ENCODE assay signal across 8 cellular contexts in genomic region chr22:38461414-38462081, GRCh38. TPM values are rescaled to one million over a fixed set of nuclear protein-coding genes. Genes with fewer than 3 reads are reported as not detected.
DNase-seq lines count a peak whose midpoint lies in the region; ATAC-seq and TF ChIP-seq lines count a peak whose summit lies in the region.

No MANE protein-coding gene starts in this region.

- peak overlapping the region in 1 of 4 donors; percentile 21 for H3K27ac ChIP-seq in tibial nerve

- H3K4me3 Mint-ChIP-seq in activated naive CD4-positive, alpha-beta T cell treated with anti-CD3 and anti-CD28 coated beads for 36 hours: no peak overlapping the region

- H3K9me3 ChIP-seq in MG63: no peaks in the 10 kb centered on the region
- H3K9me3 ChIP-seq in tibial nerve: no peaks in the 10 kb centered on the region

- intact Hi-C loops in activated naive CD4-positive, alpha-beta T cell treated with anti-CD3 and anti-CD28 coated beads for 36 hours (cut with micrococcal nuclease): loop anchor here (1.0 kb wide), 1 partner anchor 109 kb away; the partner anchor contains the start of gene DMC1

- H3K9me3 Mint-ChIP-seq in activated naive CD4-positive, alpha-beta T cell treated with anti-CD3 and anti-CD28 coated beads for 36 hours: no peaks in the 10 kb centered on the region

- TF ChIP-seq CTCF in omental fat pad (IDR thresholded peaks at IDR 0.05) (no peak), tibial nerve (IDR thresholded peaks at IDR 0.05) (peak in 2 of 5 experiments; percentile 9 to 38)

- ATAC-seq in omental fat pad (ENCODE audit: low FRiP score) (peak; percentile 52), GM18907 (IDR thresholded peaks at IDR 0.05; ENCODE audit: unreplicated experiment) (no peak)

- DNase-seq in D341Med (ENCODE audit: low spot score): peak; percentile 93
- DNase-seq in MG63: peak; percentile 78
- peak; percentile 96 for DNase-seq in RPMI8226
- peak; percentile 81 for DNase-seq in activated naive CD4-positive, alpha-beta T cell treated with anti-CD3 and anti-CD28 coated beads for 36 hours
- DNase-seq in glomerular endothelial cell (ENCODE audit: extremely low read depth, low read depth, low spot score): peak; percentile 20
- peak; percentile 61 for DNase-seq in omental fat pad (ENCODE audit: low spot score)
- peak; percentile 55 to 75 for DNase-seq in tibial nerve (ENCODE audit: low spot score in 2 of 2)

- H3K36me3 ChIP-seq in MG63: no peaks in the 10 kb centered on the region
- no peaks in the 10 kb centered on the region for H3K36me3 ChIP-seq in tibial nerve

- TF ChIP-seq EP300 in tibial nerve (IDR thresholded peaks at IDR 0.05): peak in 1 of 2 donors; percentile 36

- no peaks in the 10 kb centered on the region for H3K36me3 Mint-ChIP-seq in activated naive CD4-positive, alpha-beta T cell treated with anti-CD3 and anti-CD28 coated beads for 36 hours (ENCODE audit: low read depth)

- H3K4me1 Mint-ChIP-seq in activated naive CD4-positive, alpha-beta T cell treated with anti-CD3 and anti-CD28 coated beads for 36 hours (ENCODE audit: low read depth): peaks cover 7% of the 10 kb centered on the region

- no peak overlapping the region for H3K27ac Mint-ChIP-seq in activated naive CD4-positive, alpha-beta T cell treated with anti-CD3 and anti-CD28 coated beads for 36 hours

- H3K27me3 ChIP-seq in MG63 (peaks cover 11% of the 10 kb centered on the region), tibial nerve (peaks cover 0 to 41% of the 10 kb centered on the region in 2 donors)

- H3K27me3 Mint-ChIP-seq in activated naive CD4-positive, alpha-beta T cell treated with anti-CD3 and anti-CD28 coated beads for 36 hours (ENCODE audit: low read depth): peaks cover 83% of the 10 kb centered on the region

- H3K4me3 ChIP-seq in MG63 (peak overlapping the region; percentile 26), tibial nerve (peak overlapping the region in 2 of 4 donors; percentile 26 to 27)

- 21 to 35% methylated on average over 17 to 27 of the region's 51 CpGs for WGBS in tibial nerve, 2 donors

- peaks cover 0 to 17% (median 11%) of the 10 kb centered on the region in 4 donors for H3K4me1 ChIP-seq in tibial nerve

- CTCF ChIA-PET in activated naive CD4-positive, alpha-beta T cell treated with anti-CD3 and anti-CD28 coated beads for 36 hours (lab: Charles Lee): interaction anchor here (1.0 kb wide), 1 partner anchor 30 kb away, joined by 3 read pairs; no protein-coding TSS in a partner anchor

- TF ChIP-seq POLR2A in tibial nerve (IDR thresholded peaks at IDR 0.05): peak in 1 of 2 donors; percentile 19

RNA-seq across cellular contexts. Expression of gene KDELR3, which starts 6.3 kb away (rescaled TPM):
- 39.0 and 39.8 TPM in 2 replicates for total RNA-seq in MG63 (2014; rRNA removed; shearing (Covaris generic); ENCODE audit: low replicate concordance)
- total RNA-seq in activated naive CD4-positive, alpha-beta T cell treated with anti-CD3 and anti-CD28 coated beads for 36 hours: under 1 TPM; 0.57 to 0.77 TPM
- total RNA-seq in glomerular endothelial cell (36.2 and 61.1 TPM in 2 replicates), omental fat pad (10 to 100 TPM; 10.2 to 30.6 (median 15.1) TPM), tibial nerve (10 to 100 TPM in 3 of 4 donors, 1 to 10 TPM in 1; 6.1 to 18.0 (median 10.6) TPM)

RNA-seq across cellular contexts. Expression of gene KCNJ4, which starts 6.5 kb away (rescaled TPM):
- not detected in 2 replicates for total RNA-seq in MG63 (2014; rRNA removed; shearing (Covaris generic); ENCODE audit: low replicate concordance)
- not detected for total RNA-seq in activated naive CD4-positive, alpha-beta T cell treated with anti-CD3 and anti-CD28 coated beads for 36 hours
- total RNA-seq in glomerular endothelial cell (not detected in 2 replicates), omental fat pad (under 1 TPM in 2 of 4 donors, not detected in 2; 0.28 to 0.84 TPM), tibial nerve (1 to 10 TPM in 3 of 4 donors, under 1 TPM in 1; 0.63 to 1.6 (median 1.1) TPM)

RNA-seq across cellular contexts. Expression of gene DDX17, which starts 44.6 kb away (rescaled TPM):
- total RNA-seq in MG63 (2014; rRNA removed; shearing (Covaris generic); ENCODE audit: low replicate concordance): 246 and 311 TPM in 2 replicates
- 100 to 1,000 TPM; 319 to 341 TPM for total RNA-seq in activated naive CD4-positive, alpha-beta T cell treated with anti-CD3 and anti-CD28 coated beads for 36 hours
- total RNA-seq in glomerular endothelial cell (214 and 364 TPM in 2 replicates), omental fat pad (100 to 1,000 TPM; 330 to 572 (median 383) TPM), tibial nerve (100 to 1,000 TPM; 734 to 934 (median 864) TPM)

Comparison
In these comparisons a context has a peak if more than half of its experiments do, and no peak if none do; other contexts are left out.
1. DNase-seq: peak in every context shown above with its lines; median percentile 96 in RPMI8226; 93 in D341Med; 81 in activated naive CD4-positive, alpha-beta T cell treated with anti-CD3 and anti-CD28 coated beads for 36 hours; 78 in MG63; 65 in tibial nerve; 61 in omental fat pad; 20 in glomerular endothelial cell.
2. RNA of gene KDELR3, which starts 6.3 kb away (total RNA-seq): 36.2 to 61.1 TPM in glomerular endothelial cell, 39.0 to 39.8 TPM in MG63, 10.2 to 30.6 TPM in omental fat pad and 6.1 to 18.0 TPM in tibial nerve; 0.57 to 0.77 TPM in activated naive CD4-positive, alpha-beta T cell treated with anti-CD3 and anti-CD28 coated beads for 36 hours; every median in the first group is over 4 times any median in the second.